ENCODE assay signal across 26 cellular contexts in the genomic region with DNA sequence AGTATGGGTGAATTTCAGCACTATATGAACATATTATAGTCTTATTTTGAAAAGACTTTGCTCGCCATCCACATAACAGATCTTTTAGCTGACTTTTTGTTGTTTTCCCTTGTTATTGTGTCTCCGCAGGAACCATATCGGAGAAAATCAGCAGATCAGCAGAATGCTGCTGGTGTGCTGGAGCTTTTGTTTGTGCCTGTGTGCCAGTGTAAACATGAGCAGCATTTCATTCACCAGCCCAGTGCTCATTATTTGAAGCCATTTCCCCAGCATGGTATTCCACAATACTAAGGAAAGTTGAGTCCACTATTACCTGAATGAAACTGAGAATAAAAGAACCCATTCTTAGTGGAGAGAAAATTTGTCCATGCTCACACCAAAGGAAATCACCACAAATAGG.
"Had no signal": no experiment of that assay in that cellular context is flagged by ENCODE, and none has a peak within 500 bp of the region (broad histone marks: within the 10 kb centered on the region; RNA-seq: fewer than 3 reads in every experiment).

No MANE protein-coding gene starts in this region.

- H3K27ac ChIP-seq: ascending aorta, PC-9 had no signal

- H3K4me2 ChIP-seq: PC-9 had no signal

- H3K27me3 Mint-ChIP-seq: activated B cell treated with CpG ODN at 0.5 μM for 24 hours; activated CD4-positive, alpha-beta memory T cell treated with anti-CD3 and anti-CD28 coated beads for 36 hours; activated CD4-positive, alpha-beta T cell treated with anti-CD3 and anti-CD28 coated beads, Interleukin-2, amount 10 ng/mL, durations not matched to agents 24 days and 14 days; activated naive CD8-positive, alpha-beta T cell treated with anti-CD3 and anti-CD28 coated beads, Interleukin-2, amount 50 U/mL, for 24 hours; central memory CD8-positive, alpha-beta T cell; T-helper 17 cell had no signal

- H3K36me3 ChIP-seq: ascending aorta had no signal

- H3K4me3 Mint-ChIP-seq: activated B cell treated with CpG ODN at 0.5 μM for 24 hours; activated CD4-positive, alpha-beta memory T cell treated with anti-CD3 and anti-CD28 coated beads for 36 hours; activated CD4-positive, alpha-beta T cell treated with anti-CD3 and anti-CD28 coated beads, Interleukin-2, amount 10 ng/mL, durations not matched to agents 24 days and 14 days; activated naive CD8-positive, alpha-beta T cell treated with anti-CD3 and anti-CD28 coated beads, Interleukin-2, amount 50 U/mL, for 24 hours; activated T-cell treated with anti-CD3 and anti-CD28 coated beads, Interleukin-2, amount 50 U/mL, for 4 hours; brain; central memory CD8-positive, alpha-beta T cell; T-helper 17 cell had no signal

- H3K4me1 Mint-ChIP-seq: activated B cell treated with CpG ODN at 0.5 μM for 24 hours; activated CD4-positive, alpha-beta T cell treated with anti-CD3 and anti-CD28 coated beads, Interleukin-2, amount 10 ng/mL, durations not matched to agents 24 days and 14 days; activated naive CD8-positive, alpha-beta T cell treated with anti-CD3 and anti-CD28 coated beads, Interleukin-2, amount 50 U/mL, for 24 hours; central memory CD8-positive, alpha-beta T cell; T-helper 17 cell had no signal

- H3K9me3 ChIP-seq: ascending aorta had no signal

- H3K9me3 Mint-ChIP-seq: activated B cell treated with CpG ODN at 0.5 μM for 24 hours; activated CD4-positive, alpha-beta memory T cell treated with anti-CD3 and anti-CD28 coated beads for 36 hours; activated CD4-positive, alpha-beta T cell treated with anti-CD3 and anti-CD28 coated beads, Interleukin-2, amount 10 ng/mL, durations not matched to agents 24 days and 14 days; activated naive CD4-positive, alpha-beta T cell treated with anti-CD3 and anti-CD28 coated beads, Interleukin-2, amount 50 U/mL, for 72 hours; activated naive CD8-positive, alpha-beta T cell treated with anti-CD3 and anti-CD28 coated beads, Interleukin-2, amount 50 U/mL, for 24 hours; activated T-cell treated with anti-CD3 and anti-CD28 coated beads, Interleukin-2, amount 50 U/mL, for 4 hours; central memory CD8-positive, alpha-beta T cell had no signal

- H3K27ac Mint-ChIP-seq: activated B cell treated with CpG ODN at 0.5 μM for 24 hours; activated CD4-positive, alpha-beta memory T cell treated with anti-CD3 and anti-CD28 coated beads for 36 hours; activated CD4-positive, alpha-beta T cell treated with anti-CD3 and anti-CD28 coated beads, Interleukin-2, amount 10 ng/mL, durations not matched to agents 24 days and 14 days; activated naive CD4-positive, alpha-beta T cell treated with anti-CD3 and anti-CD28 coated beads, Interleukin-2, amount 50 U/mL, for 72 hours; activated naive CD8-positive, alpha-beta T cell treated with anti-CD3 and anti-CD28 coated beads, Interleukin-2, amount 50 U/mL, for 24 hours; brain; T-helper 17 cell had no signal

- H3K27me3 ChIP-seq: ascending aorta had no signal

- H3K36me3 Mint-ChIP-seq: activated CD4-positive, alpha-beta memory T cell treated with anti-CD3 and anti-CD28 coated beads for 36 hours; activated naive CD4-positive, alpha-beta T cell treated with anti-CD3 and anti-CD28 coated beads, Interleukin-2, amount 50 U/mL, for 72 hours; brain had no signal

- H3K4me1 ChIP-seq: ascending aorta had no signal

- DNase-seq: activated B cell treated with CpG ODN at 0.5 μM for 24 hours; activated CD4-positive, alpha-beta memory T cell treated with anti-CD3 and anti-CD28 coated beads for 36 hours; activated CD4-positive, alpha-beta T cell treated with anti-CD3 and anti-CD28 coated beads for 1 hour; activated CD4-positive, alpha-beta T cell treated with anti-CD3 and anti-CD28 coated beads, Interleukin-2, amount 10 ng/mL, durations not matched to agents 24 days and 14 days; activated CD8-positive, alpha-beta memory T cell treated with anti-CD3 and anti-CD28 coated beads for 24 hours; activated effector memory CD4-positive, alpha-beta T cell treated with anti-CD3 and anti-CD28 coated beads, Interleukin-2, amount 50 U/mL, for 16 hours; activated naive CD4-positive, alpha-beta T cell treated with Interleukin-2 at 50 U/mL for 16 hours; activated naive CD8-positive, alpha-beta T cell treated with anti-CD3 and anti-CD28 coated beads, Interleukin-2, amount 50 U/mL, for 24 hours; activated T-cell treated with anti-CD3 and anti-CD28 coated beads, Interleukin-2, amount 50 U/mL, for 4 hours; amniotic stem cell; Karpas-422; MM.1S; NCI-H1105; NCI-H1436; NCI-H187 treated with DMSO at 0.1 percent for 48 hours; NCI-H446 treated with DMSO at 0.1 percent for 48 hours; NCI-H524 treated with DMSO at 0.1 percent for 48 hours; PC-9; SHP77 treated with DMSO at 0.1 percent for 48 hours; T-helper 17 cell; T-helper 9 cell had no signal

- ATAC-seq: activated naive CD4-positive, alpha-beta T cell treated with anti-CD3 and anti-CD28 coated beads, Interleukin-2, amount 50 U/mL, for 72 hours; activated naive CD8-positive, alpha-beta T cell treated with anti-CD3 and anti-CD28 coated beads, Interleukin-2, amount 50 U/mL, for 24 hours; activated T-cell treated with anti-CD3 and anti-CD28 coated beads, Interleukin-2, amount 50 U/mL, for 4 hours; K562; T-helper 17 cell had no signal

- H3K4me3 ChIP-seq: ascending aorta, K562, PC-9 had no signal

- H2AFZ ChIP-seq: PC-9 had no signal
